ENCODE assay signal across 24 cellular contexts in genomic region chr2:190815223-190815622, GRCh38.
DNase-seq lines count a peak whose midpoint lies in the region; ATAC-seq and TF ChIP-seq lines count a peak whose summit lies in the region.
"Had no signal": no experiment of that assay in that cellular context is flagged by ENCODE, and none has a peak within 500 bp of the region (broad histone marks: within the 10 kb centered on the region; RNA-seq: fewer than 3 reads in every experiment).

No MANE protein-coding gene starts in this region.

- peak overlapping the region; percentile 40; the same call in 1 of the 2 replicates for H3K27ac ChIP-seq in VCaP
- H3K27ac ChIP-seq: BLaER1 treated with 17β-estradiol and CSF1 and Interleukin-3, amounts not matched to agents 10 nM and 100 nM; HL-60; SJSA1 had no signal

- 57 to 63% methylated on average over 2 of the region's 2 CpGs for WGBS in lower leg skin, 2 donors

- H3K4me3 Mint-ChIP-seq in mesothelial cell of epicardium, result no peak overlapping the region
- no peak overlapping the region for H3K4me3 Mint-ChIP-seq in activated CD4-positive, alpha-beta T cell treated with anti-CD3 and anti-CD28 coated beads, Interleukin-2, amount 10 ng/mL, durations not matched to agents 24 days and 14 days
- H3K4me3 Mint-ChIP-seq: CD8-positive, alpha-beta T cell; HFFc6; IgD-negative memory B cell had no signal

- DNase-seq in DMS79 (lab: John Stamatoyannopoulos, UW) (peak; percentile 84), LNCaP clone FGC (ENCODE audit: low read depth) (peak; percentile 52), mesothelial cell of epicardium (ENCODE audit: low spot score in 2 of 2, unreplicated experiment in 2 of 2) (no peak), foreskin melanocyte (no peak), lower leg skin (ENCODE audit: low spot score in 2 of 2) (no peak)
- DNase-seq in activated CD4-positive, alpha-beta T cell treated with anti-CD3 and anti-CD28 coated beads, Interleukin-2, amount 10 ng/mL, durations not matched to agents 24 days and 14 days, result no peak
- DNase-seq: Calu3; CD8-positive, alpha-beta T cell; H7; HFFc6; Kasumi-1; NCI-H1092 treated with DMSO at 0.1 percent for 48 hours; NCI-H1694; NCI-H2081 treated with DMSO at 0.1 percent for 48 hours; NCI-H226; NCI-H524 treated with DMSO at 0.1 percent for 48 hours; SW 1271 had no signal

- intact Hi-C loops in activated CD4-positive, alpha-beta T cell treated with anti-CD3 and anti-CD28 coated beads, Interleukin-2, amount 10 ng/mL, durations not matched to agents 24 days and 14 days (cut with micrococcal nuclease), result no loop called here
- intact Hi-C loops in lower leg skin (cut with DNase I; ENCODE audit: low total_unique reads), result no loop called here

- peaks cover 40% of the 10 kb centered on the region for H3K4me1 Mint-ChIP-seq in mesothelial cell of epicardium
- H3K4me1 Mint-ChIP-seq in activated CD4-positive, alpha-beta T cell treated with anti-CD3 and anti-CD28 coated beads, Interleukin-2, amount 10 ng/mL, durations not matched to agents 24 days and 14 days, result peaks cover 6% of the 10 kb centered on the region
- H3K4me1 Mint-ChIP-seq: IgD-negative memory B cell had no signal

- no peak for TF ChIP-seq POLR2A in lower leg skin (IDR thresholded peaks at IDR 0.05)

- H3K9me3 Mint-ChIP-seq in mesothelial cell of epicardium, result peaks cover 21% of the 10 kb centered on the region
- peaks cover 29% of the 10 kb centered on the region for H3K9me3 Mint-ChIP-seq in activated CD4-positive, alpha-beta T cell treated with anti-CD3 and anti-CD28 coated beads, Interleukin-2, amount 10 ng/mL, durations not matched to agents 24 days and 14 days
- H3K9me3 Mint-ChIP-seq: HFFc6 had no signal

- no peak for TF ChIP-seq CTCF in LNCaP clone FGC (IDR thresholded peaks at IDR 0.05; ENCODE audit: control insufficient read depth, extremely low read depth, insufficient read depth)
- no peak for TF ChIP-seq CTCF in VCaP (conservative IDR thresholded peaks at IDR 0.05)
- no peak for TF ChIP-seq CTCF in mesothelial cell of epicardium (IDR thresholded peaks at IDR 0.05; ENCODE audit: unreplicated experiment)
- TF ChIP-seq CTCF in lower leg skin (IDR thresholded peaks at IDR 0.05), result no peak

- H3K27ac Mint-ChIP-seq in mesothelial cell of epicardium, result peak overlapping the region; percentile 56
- no peak overlapping the region for H3K27ac Mint-ChIP-seq in activated CD4-positive, alpha-beta T cell treated with anti-CD3 and anti-CD28 coated beads, Interleukin-2, amount 10 ng/mL, durations not matched to agents 24 days and 14 days
- H3K27ac Mint-ChIP-seq: CD8-positive, alpha-beta T cell; HFFc6; IgD-negative memory B cell had no signal

- H3K27me3 Mint-ChIP-seq in mesothelial cell of epicardium (ENCODE audit: low read depth), result peaks cover 7% of the 10 kb centered on the region
- H3K27me3 Mint-ChIP-seq in activated CD4-positive, alpha-beta T cell treated with anti-CD3 and anti-CD28 coated beads, Interleukin-2, amount 10 ng/mL, durations not matched to agents 24 days and 14 days, result no peaks in the 10 kb centered on the region

- H3K4me3 ChIP-seq in LNCaP clone FGC (ENCODE audit: low read depth, low read length) (no peak overlapping the region), lower leg skin (ENCODE audit: low read depth, poor library complexity, severe bottlenecking) (no peak overlapping the region)
- H3K4me3 ChIP-seq: BLaER1 treated with 17β-estradiol and CSF1 and Interleukin-3, amounts not matched to agents 10 nM and 100 nM; SJSA1 had no signal

- no peaks in the 10 kb centered on the region for H3K36me3 Mint-ChIP-seq in mesothelial cell of epicardium
- H3K36me3 Mint-ChIP-seq in activated CD4-positive, alpha-beta T cell treated with anti-CD3 and anti-CD28 coated beads, Interleukin-2, amount 10 ng/mL, durations not matched to agents 24 days and 14 days (ENCODE audit: low read depth), result peaks cover 1% of the 10 kb centered on the region

- ATAC-seq in HG02571 (IDR thresholded peaks at IDR 0.05; ENCODE audit: unreplicated experiment), result no peak
- ATAC-seq: CD8-positive, alpha-beta T cell; Panc1 had no signal

Comparison
In these comparisons a context has a peak if more than half of its experiments do, and no peak if none do; other contexts are left out.
1. DNase-seq: peak in DMS79 (single experiment) and LNCaP clone FGC (single experiment); none in mesothelial cell of epicardium (0 of 2), activated CD4-positive, alpha-beta T cell treated with anti-CD3 and anti-CD28 coated beads, Interleukin-2, amount 10 ng/mL, durations not matched to agents 24 days and 14 days (single experiment), foreskin melanocyte (single experiment) and lower leg skin (0 of 2).